Comparison of ENCODE assay signal across 20 cellular contexts in genomic region chr6:11625302-11625701, GRCh38.
A peak's percentile ranks its signal among the peaks of the same experiment; 100 is the strongest.
DNase-seq lines count a peak whose midpoint lies in the region; ATAC-seq, FAIRE-seq and TF ChIP-seq lines count a peak whose summit lies in the region.
"Had no signal": no experiment of that assay in that cellular context is flagged by ENCODE, and none has a peak within 500 bp of the region (broad histone marks: within the 10 kb centered on the region; RNA-seq: fewer than 3 reads in every experiment).

No MANE protein-coding gene starts in this region.

- H4K20me1 ChIP-seq in IMR-90 (ENCODE audit: insufficient read depth, low read length) (no peaks in the 10 kb centered on the region), K562 (replicated peaks; ENCODE audit: control insufficient read depth, insufficient read depth, low read length) (no peaks in the 10 kb centered on the region)

- peak; percentile 23 for FAIRE-seq in K562 (lab: Jason Lieb, UNC)
- FAIRE-seq: A204.1, D721Med, G401.6, GM12892, GM19239, H1 had no signal

- no peak overlapping the region for H2BK5ac ChIP-seq in IMR-90 (ENCODE audit: low read depth, low read length, poor library complexity, severe bottlenecking)

- peak overlapping the region; percentile 7; the same call in 1 of the 2 replicates for H3K4ac ChIP-seq in IMR-90 (ENCODE audit: low read depth, low read length)

- no peak overlapping the region for H3K56ac ChIP-seq in IMR-90 (ENCODE audit: extremely low read depth, insufficient read depth, low read length)

- H3K4me1 ChIP-seq in IMR-90 (ENCODE audit: control insufficient read depth, insufficient read depth, low read length) (0 out of 2 replicates have a peak, but pooled peaks cover 2% of the 10 kb centered on the region), K562 (replicated peaks in 1 of 2; ENCODE audit: control insufficient read depth in 2 of 2, insufficient read depth in 2 of 2, low read length in 2 of 2) (no peaks in the 10 kb centered on the region), thoracic aorta (ENCODE audit: control insufficient read depth in 1 of 2, low read depth in 2 of 2) (peaks cover 4 to 11% of the 10 kb centered on the region in 2 donors), lower lobe of right lung (peaks cover 2% of the 10 kb centered on the region)
- H3K4me1 ChIP-seq: HAP-1 had no signal

- no peaks in the 10 kb centered on the region for H3K9me3 ChIP-seq in IMR-90 (ENCODE audit: control insufficient read depth, insufficient read depth, low read length)
- no peaks in the 10 kb centered on the region for H3K9me3 ChIP-seq in K562 (replicated peaks; ENCODE audit: control insufficient read depth, insufficient read depth, low read depth, low read length)
- no peaks in the 10 kb centered on the region for H3K9me3 ChIP-seq in thoracic aorta
- no peaks in the 10 kb centered on the region for H3K9me3 ChIP-seq in lower lobe of right lung
- H3K9me3 ChIP-seq: BE2C, HAP-1 had no signal

- no peak overlapping the region; the same call in 1 of the 2 replicates for H2BK20ac ChIP-seq in IMR-90 (ENCODE audit: low read depth, low read length)

- no peaks in the 10 kb centered on the region for H3K79me2 ChIP-seq in K562 (ENCODE audit: control insufficient read depth, insufficient read depth, low read length)

- H2BK15ac ChIP-seq in IMR-90 (ENCODE audit: low read depth, low read length), result peak overlapping the region; percentile 84; the same call in 2 of the 3 replicates

- TF ChIP-seq RAD21 in IMR-90 (IDR thresholded peaks at IDR 0.05; ENCODE audit: low read length) (no peak), K562 (CRISPR knock-in tag; conservative IDR thresholded peaks at IDR 0.05 in 1 of 2, IDR thresholded peaks at IDR 0.05 in 1 of 2) (no peak)

- no peak for TF ChIP-seq EP300 in K562 (IDR thresholded peaks at IDR 0.05; ENCODE audit: low read length)

- no peak overlapping the region for H3K18ac ChIP-seq in IMR-90 (ENCODE audit: low read depth, low read length)

- H3K4me3 ChIP-seq in IMR-90 (ENCODE audit: insufficient read depth, low read depth, low read length), result no peak overlapping the region
- no peak overlapping the region for H3K4me3 ChIP-seq in K562
- H3K4me3 ChIP-seq in fibroblast of the aortic adventitia (ENCODE audit: low read depth, low read length), result no peak overlapping the region
- peak overlapping the region; percentile 7 for H3K4me3 ChIP-seq in thoracic aorta
- no peak overlapping the region for H3K4me3 ChIP-seq in lower lobe of right lung
- H3K4me3 ChIP-seq: HAP-1 had no signal

- dilution Hi-C loops in IMR-90 (cut with HindIII; ENCODE audit: low sequenced_read_pairs, unreplicated experiment), result no loop called here

- H2AK9ac ChIP-seq in IMR-90 (replicated peaks; ENCODE audit: low read depth, low read length, poor library complexity), result no peak overlapping the region

- no CpG with 5 or more reads among the region's 8 CpGs for WGBS in IMR-90 (ENCODE audit: extremely low coverage in 2 of 2, insufficient read length in 1 of 2), 2 experiments
- WGBS in K562 (ENCODE audit: insufficient coverage, low coverage, missing lambda C conversion rate), result 2% methylated on average over 8 of the region's 8 CpGs

- no peaks in the 10 kb centered on the region for H3K79me1 ChIP-seq in IMR-90 (ENCODE audit: low read depth in 1 of 2, low read length in 2 of 2)

- no peak for ATAC-seq in IMR-90 (ENCODE audit: low read depth)
- ATAC-seq in K562, result no peak
- no peak for ATAC-seq in thoracic aorta (ENCODE audit: insufficient number of reproducible peaks, low FRiP score, low read depth)
- no peak for ATAC-seq in lower lobe of right lung

- H4K91ac ChIP-seq in IMR-90 (ENCODE audit: insufficient read depth, low read depth, low read length), result peak overlapping the region; percentile 6; the same call in 1 of the 2 replicates

- BruUV-seq in IMR-90 (replicated peaks; lab: Mats Ljungman, UMichigan), result no TSS peak
- no TSS peak for BruUV-seq in K562 (replicated peaks; lab: Mats Ljungman, UMichigan)

- no peak overlapping the region for H3K23ac ChIP-seq in IMR-90 (ENCODE audit: low read depth, low read length)

- no peak overlapping the region for H3K14ac ChIP-seq in IMR-90 (replicated peaks; ENCODE audit: low read depth, low read length)

- in situ Hi-C loops in IMR-90 (cut with MboI; ENCODE audit: low sequenced_read_pairs) (no loop called here), K562 (cut with MboI) (no loop called here)

- H3K9me1 ChIP-seq in IMR-90 (ENCODE audit: insufficient read depth, low read length) (no peaks in the 10 kb centered on the region), K562 (ENCODE audit: control insufficient read depth, insufficient read depth, low read length) (no peaks in the 10 kb centered on the region)

- TF ChIP-seq POLR2A in IMR-90 (IDR thresholded peaks at IDR 0.05; ENCODE audit: low read depth, low read length) (no peak), K562 (conservative IDR thresholded peaks at IDR 0.05) (no peak), erythroblast (IDR thresholded peaks at IDR 0.05; ENCODE audit: low read length) (no peak)

- no peak overlapping the region for H4K8ac ChIP-seq in IMR-90 (ENCODE audit: low read depth in 2 of 2, low read length in 2 of 2)

- no peak overlapping the region for H4K5ac ChIP-seq in IMR-90 (ENCODE audit: low read depth, low read length)

- TF ChIP-seq CTCF in IMR-90 (conservative IDR thresholded peaks at IDR 0.05; ENCODE audit: low read depth, low read length), result no peak
- TF ChIP-seq CTCF in K562 (IDR thresholded peaks at IDR 0.05 in 2 of 3, conservative IDR thresholded peaks at IDR 0.05 in 1 of 3; ENCODE audit: insufficient read depth in 2 of 3, low read depth in 1 of 3, low read length in 3 of 3), result no peak
- no peak for TF ChIP-seq CTCF in fibroblast of the aortic adventitia (IDR thresholded peaks at IDR 0.05; ENCODE audit: insufficient read depth, low read length)
- TF ChIP-seq CTCF in thoracic aorta (IDR thresholded peaks at IDR 0.05), result no peak
- TF ChIP-seq CTCF in lower lobe of right lung (IDR thresholded peaks at IDR 0.05), result no peak

- H2AK5ac ChIP-seq in IMR-90 (ENCODE audit: low read depth, low read length), result no peak overlapping the region

- DNase-seq in IMR-90, result no peak
- DNase-seq in K562 (ENCODE audit: extremely low read depth in 1 of 4, low spot score in 3 of 4), result no peak
- peak; percentile 56 for DNase-seq in fibroblast of the aortic adventitia (ENCODE audit: low read depth)
- DNase-seq in thoracic aorta (ENCODE audit: low spot score), result no peak
- DNase-seq in GM19238 (ENCODE audit: insufficient read length, low spot score), result no peak
- DNase-seq in erythroblast (lab: John Stamatoyannopoulos, UW), result no peak
- DNase-seq in lower lobe of right lung, result no peak
- DNase-seq: BE2C; CD4-positive, alpha-beta memory T cell; DMS153; DMS79 treated with DMSO at 0.1 percent for 48 hours; EL had no signal

- H3K9ac ChIP-seq in IMR-90 (ENCODE audit: low read depth, low read length) (no peak overlapping the region), K562 (ENCODE audit: insufficient read depth in 1 of 2, low read depth in 2 of 2, low read length in 2 of 2) (no peak overlapping the region)

- H3K4me2 ChIP-seq in IMR-90 (ENCODE audit: low read depth, low read length), result no peak overlapping the region
- H3K4me2 ChIP-seq in K562 (ENCODE audit: insufficient read depth, low read length), result no peak overlapping the region

- H2AFZ ChIP-seq in IMR-90 (replicated peaks; ENCODE audit: low read length, poor library complexity) (peak overlapping the region; percentile 25), K562 (ENCODE audit: low read depth, low read length) (no peak overlapping the region)

- POLR2A ChIA-PET in IMR-90 (lab: Charles Lee; ENCODE audit: unreplicated experiment), result no interaction called here
- POLR2A ChIA-PET in K562 (lab: Yijun Ruan, JAX), result interaction anchor here (0.8 kb wide), 1 partner anchor 14 kb away, joined by 4 read pairs; no protein-coding TSS in a partner anchor

- intact Hi-C loops in IMR-90 (cut with micrococcal nuclease) (no loop called here), K562 (cut with micrococcal nuclease) (no loop called here), lower lobe of right lung (cut with DNase I) (no loop called here)

- peak overlapping the region; percentile 8 for H2BK120ac ChIP-seq in IMR-90 (ENCODE audit: low read depth, low read length)

- no peaks in the 10 kb centered on the region for H3K36me3 ChIP-seq in IMR-90 (ENCODE audit: control insufficient read depth, insufficient read depth, low read length)
- H3K36me3 ChIP-seq in K562 (ENCODE audit: control insufficient read depth, insufficient read depth, low read length), result no peaks in the 10 kb centered on the region
- H3K36me3 ChIP-seq in thoracic aorta, result no peaks in the 10 kb centered on the region
- H3K36me3 ChIP-seq in lower lobe of right lung, result no peaks in the 10 kb centered on the region
- H3K36me3 ChIP-seq: BE2C, HAP-1 had no signal

- no peaks in the 10 kb centered on the region for H3K27me3 ChIP-seq in IMR-90 (ENCODE audit: control insufficient read depth, insufficient read depth, low read length)
- peaks cover 13 to 35% of the 10 kb centered on the region in 2 experiments for H3K27me3 ChIP-seq in K562 (ENCODE audit: control insufficient read depth in 2 of 2, insufficient read depth in 2 of 2, low read length in 2 of 2)
- no peaks in the 10 kb centered on the region for H3K27me3 ChIP-seq in thoracic aorta (replicated peaks; ENCODE audit: insufficient read depth)
- no peaks in the 10 kb centered on the region for H3K27me3 ChIP-seq in lower lobe of right lung (ENCODE audit: low read depth)
- H3K27me3 ChIP-seq: BE2C had no signal

- no peak overlapping the region for H3K27ac ChIP-seq in IMR-90 (ENCODE audit: insufficient read depth, low read length)
- H3K27ac ChIP-seq in K562 (ENCODE audit: extremely low read depth, low read depth, low read length), result no peak overlapping the region
- no peak overlapping the region for H3K27ac ChIP-seq in thoracic aorta
- H3K27ac ChIP-seq in lower lobe of right lung, result no peak overlapping the region
- H3K27ac ChIP-seq: C4-2B had no signal

- CTCF ChIA-PET in IMR-90 (lab: Yijun Ruan, JAX), result no interaction called here
- CTCF ChIA-PET in K562 (lab: Yijun Ruan, JAX; ENCODE audit: low intra/inter-chr PET ratio), result no interaction called here

TF ChIP-seq in IMR-90, 13 proteins besides CTCF, POLR2A, EP300 and RAD21:
- TF ChIP-seq RCOR1 (IDR thresholded peaks at IDR 0.05; ENCODE audit: insufficient replicate concordance, low read length), result no peak
- no peak for TF ChIP-seq RFX5 (IDR thresholded peaks at IDR 0.05; ENCODE audit: low read depth, low read length)

TF ChIP-seq in K562, 482 proteins besides CTCF, POLR2A, EP300 and RAD21 (continues in another document):
- TF ChIP-seq ZZZ3 (IDR thresholded peaks at IDR 0.05) (no peak), SREBF1 (IDR thresholded peaks at IDR 0.05; ENCODE audit: borderline replicate concordance, low read depth, low read length) (no peak), ZNF23 (CRISPR knock-in tag; IDR thresholded peaks at IDR 0.05) (no peak), FOXA1 (IDR thresholded peaks at IDR 0.05; ENCODE audit: borderline replicate concordance) (no peak), KDM1A (IDR thresholded peaks at IDR 0.05) (no peak), PHF20 (IDR thresholded peaks at IDR 0.05; ENCODE audit: partially characterized antibody) (no peak), ZFPM2 (CRISPR knock-in tag; IDR thresholded peaks at IDR 0.05) (no peak), ZNF780A (CRISPR knock-in tag; IDR thresholded peaks at IDR 0.05) (no peak)
